In genomic region chr7:44106311-44107065, GRCh38 we compare ENCODE assay signal across 13 cellular contexts. TPM values are rescaled to one million over a fixed set of nuclear protein-coding genes. Genes with fewer than 3 reads are reported as not detected.
DNase-seq lines count a peak whose midpoint lies in the region; TF ChIP-seq lines count a peak whose summit lies in the region.
"Had no signal": no experiment of that assay in that cellular context is flagged by ENCODE, and none has a peak within 500 bp of the region (broad histone marks: within the 10 kb centered on the region; RNA-seq: fewer than 3 reads in every experiment).

No MANE protein-coding gene starts in this region.

- H3K36me3 ChIP-seq in thymus (ENCODE audit: control insufficient read depth, insufficient read depth) = peaks cover 51% of the 10 kb centered on the region

- H3K27ac ChIP-seq in caudate nucleus (ENCODE audit: low read depth, low read length) = peak overlapping the region; percentile 71
- no peak overlapping the region for H3K27ac ChIP-seq in thymus (ENCODE audit: low read depth)

- 86% methylated on average over 10 of the region's 10 CpGs for WGBS in thymus

- H3K4me1 Mint-ChIP-seq in nephron = peaks cover 26% of the 10 kb centered on the region

- peak overlapping the region in 2 of 3 experiments; percentile 85 to 89 for H3K4me3 Mint-ChIP-seq in nephron

- no peak overlapping the region for H3K27ac Mint-ChIP-seq in nephron
- H3K27ac Mint-ChIP-seq: GM23338 had no signal

- DNase-seq in Jurkat, Clone E6-1 (ENCODE audit: low read depth, low spot score) = no peak
- DNase-seq in caudate nucleus (lab: John Stamatoyannopoulos, UW) (no peak), NK-92 (lab: John Stamatoyannopoulos, UW; ENCODE audit: unreplicated experiment) (no peak), SIG-M5 (lab: John Stamatoyannopoulos, UW) (no peak), T1000 (lab: John Stamatoyannopoulos, UW) (no peak)
- DNase-seq: activated CD4-positive, alpha-beta T cell treated with anti-CD3 and anti-CD28 coated beads for 1 hour; activated T-cell treated with anti-CD3 and anti-CD28 coated beads for 4 hours; NCI-H2081 had no signal

- H3K4me1 ChIP-seq in thymus (ENCODE audit: control insufficient read depth, insufficient read depth, low read length) = peaks cover 38% of the 10 kb centered on the region

- H3K27me3 ChIP-seq in thymus (ENCODE audit: control insufficient read depth, insufficient read depth) = no peaks in the 10 kb centered on the region

- H3K4me3 ChIP-seq in Jurkat, Clone E6-1 (ENCODE audit: low read length) = peak overlapping the region; percentile 92
- H3K4me3 ChIP-seq in thymus (ENCODE audit: low read length) = peak overlapping the region; percentile 87

- no peak for TF ChIP-seq CTCF in nephron (IDR thresholded peaks at IDR 0.05; ENCODE audit: unreplicated experiment in 3 of 3)

- H3K27me3 Mint-ChIP-seq in nephron (ENCODE audit: low read depth) = peaks cover 5% of the 10 kb centered on the region

- H3K36me3 Mint-ChIP-seq in nephron (ENCODE audit: low read depth) = no peaks in the 10 kb centered on the region

- H3K9me3 ChIP-seq in thymus (ENCODE audit: control insufficient read depth) = no peaks in the 10 kb centered on the region

- no peaks in the 10 kb centered on the region for H3K9me3 Mint-ChIP-seq in nephron
- H3K9me3 Mint-ChIP-seq: GM23338 had no signal

RNA-seq across cellular contexts. Expression of gene AEBP1, which starts 2.3 kb away (rescaled TPM):
- 63.2 TPM for polyA plus RNA-seq in Jurkat, Clone E6-1 (2012; ENCODE audit: insufficient read depth, insufficient read length)
- 126 TPM for polyA plus RNA-seq in thymus

RNA-seq across cellular contexts. Expression of gene POLD2, which starts 16.9 kb away (rescaled TPM):
- polyA plus RNA-seq in Jurkat, Clone E6-1 (2012; ENCODE audit: insufficient read depth, insufficient read length) = 300 TPM
- 44.0 TPM for polyA plus RNA-seq in thymus

RNA-seq across cellular contexts. Expression of gene POLM, which starts 24.2 kb away (rescaled TPM):
- polyA plus RNA-seq in Jurkat, Clone E6-1 (2012; ENCODE audit: insufficient read depth, insufficient read length) = 34.9 TPM
- 38.6 TPM for polyA plus RNA-seq in thymus

RNA-seq across cellular contexts. Expression of gene MYL7, which starts 34.6 kb away (rescaled TPM):
- polyA plus RNA-seq in Jurkat, Clone E6-1 (2012; ENCODE audit: insufficient read depth, insufficient read length) = not detected
- 0.73 TPM for polyA plus RNA-seq in thymus
- polyA plus RNA-seq: endothelial cell of umbilical vein, liver had no signal

RNA-seq across cellular contexts. Expression of gene PGAM2, which starts 41.1 kb away (rescaled TPM):
- not detected for polyA plus RNA-seq in Jurkat, Clone E6-1 (2012; ENCODE audit: insufficient read depth, insufficient read length)
- polyA plus RNA-seq in thymus = 5.7 TPM
